Comparison of ENCODE assay signal across 1 cellular context in the genomic region with DNA sequence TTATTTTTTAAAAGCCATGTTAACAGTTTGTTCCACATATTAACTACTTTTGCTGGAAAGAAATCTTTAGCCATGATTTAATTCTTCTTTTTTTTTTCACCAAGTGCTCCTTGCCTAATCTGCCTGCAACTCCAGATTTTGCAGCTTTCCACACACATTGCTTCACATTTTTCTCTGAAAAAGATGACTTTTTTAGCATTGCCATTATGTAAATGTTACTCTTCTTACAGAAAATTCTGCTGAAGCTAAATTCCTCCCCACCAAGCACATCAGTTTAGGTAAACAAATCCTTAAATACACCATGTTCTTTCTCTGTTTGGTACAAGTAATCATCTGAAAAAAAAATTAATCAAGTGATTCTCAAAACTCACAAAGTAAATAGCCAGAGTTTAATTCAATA.
TF ChIP-seq lines count a peak whose summit lies in the region.

No MANE protein-coding gene starts in this region.

TF ChIP-seq in IMR-90, 13 proteins besides CTCF, POLR2A, EP300 and RAD21 (continued from another document):
- TF ChIP-seq MXI1 (IDR thresholded peaks at IDR 0.05; ENCODE audit: borderline replicate concordance, low read depth, low read length) = no peak
- no peak for TF ChIP-seq ELK1 (IDR thresholded peaks at IDR 0.05; ENCODE audit: borderline replicate concordance, low read depth, low read length)
- no peak for TF ChIP-seq NFE2L2 (IDR thresholded peaks at IDR 0.05; ENCODE audit: low read depth, low read length)
